Comparison of ENCODE assay signal across 21 cellular contexts in the genomic region with DNA sequence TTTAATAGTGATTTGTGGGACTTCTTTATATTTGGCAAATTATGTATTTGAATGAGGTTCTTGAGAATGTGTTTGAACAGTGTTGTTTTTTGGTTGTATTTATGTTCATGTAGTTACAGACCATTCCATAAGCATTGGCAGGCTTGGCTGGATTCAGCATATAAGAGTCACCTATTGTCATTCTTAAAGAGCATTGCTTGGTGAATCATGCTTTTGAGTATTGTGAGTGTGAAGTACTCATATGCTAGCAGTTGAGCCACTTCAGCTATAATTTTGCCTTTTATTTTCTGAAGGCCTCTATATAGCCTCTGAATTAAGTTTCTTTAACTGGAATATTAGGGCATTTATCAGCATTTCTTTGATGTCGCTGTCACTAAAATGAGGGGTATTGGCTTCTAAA.
DNase-seq lines count a peak whose midpoint lies in the region; ATAC-seq and TF ChIP-seq lines count a peak whose summit lies in the region.
"Had no signal": no experiment of that assay in that cellular context is flagged by ENCODE, and none has a peak within 500 bp of the region (broad histone marks: within the 10 kb centered on the region; RNA-seq: fewer than 3 reads in every experiment).

No MANE protein-coding gene starts in this region.

- no peaks in the 10 kb centered on the region for H3K27me3 Mint-ChIP-seq in activated T-cell treated with anti-CD3 and anti-CD28 coated beads, Interleukin-2, amount 50 U/mL, for 72 hours (ENCODE audit: low read depth)
- no peaks in the 10 kb centered on the region for H3K27me3 Mint-ChIP-seq in activated T-cell treated with anti-CD3 and anti-CD28 coated beads, Interleukin-2, amount 50 U/mL, for 4 hours (ENCODE audit: low read depth)
- no peaks in the 10 kb centered on the region for H3K27me3 Mint-ChIP-seq in stimulated activated naive B cell treated with anti-CD40 and anti-IgM and Interleukin-4, amounts not matched to agents 10 μg/mL and 1 μg/mL and 100 μg/mL, for 72 hours
- H3K27me3 Mint-ChIP-seq: activated B cell treated with CpG ODN at 0.5 μM for 24 hours; CD4-positive, alpha-beta T cell; stimulated activated naive CD8-positive, alpha-beta T cell treated with anti-CD3 and anti-CD28 coated beads, Interleukin-15, amount 100 ng/mL, for 72 hours; T-helper 17 cell had no signal

- peak in 1 of 2 donors; percentile 51 for ATAC-seq in activated T-cell treated with anti-CD3 and anti-CD28 coated beads, Interleukin-2, amount 50 U/mL, for 72 hours (replicated peaks in 1 of 2)
- no peak for ATAC-seq in activated T-cell treated with anti-CD3 and anti-CD28 coated beads, Interleukin-2, amount 50 U/mL, for 4 hours
- ATAC-seq in esophagus mucosa, result peak; percentile 68
- ATAC-seq in stimulated activated naive B cell treated with anti-CD40 and anti-IgM and Interleukin-4, amounts not matched to agents 10 μg/mL and 1 μg/mL and 100 μg/mL, for 72 hours (replicated peaks), result no peak
- ATAC-seq: A549; left ventricle myocardium superior; right lobe of liver; stimulated activated naive CD8-positive, alpha-beta T cell treated with anti-CD3 and anti-CD28 coated beads, Interleukin-15, amount 100 ng/mL, for 72 hours; T-helper 17 cell; upper lobe of right lung had no signal

- peaks cover 5 to 24% of the 10 kb centered on the region in 2 donors for H3K36me3 Mint-ChIP-seq in activated T-cell treated with anti-CD3 and anti-CD28 coated beads, Interleukin-2, amount 50 U/mL, for 72 hours (ENCODE audit: insufficient read depth in 2 of 2)
- H3K36me3 Mint-ChIP-seq in activated T-cell treated with anti-CD3 and anti-CD28 coated beads, Interleukin-2, amount 50 U/mL, for 4 hours (ENCODE audit: insufficient read depth), result peaks cover 45% of the 10 kb centered on the region
- peaks cover 27 to 51% of the 10 kb centered on the region in 2 donors for H3K36me3 Mint-ChIP-seq in stimulated activated naive B cell treated with anti-CD40 and anti-IgM and Interleukin-4, amounts not matched to agents 10 μg/mL and 1 μg/mL and 100 μg/mL, for 72 hours

- H3K27ac Mint-ChIP-seq in activated T-cell treated with anti-CD3 and anti-CD28 coated beads, Interleukin-2, amount 50 U/mL, for 72 hours, result peak overlapping the region; percentile 92
- H3K27ac Mint-ChIP-seq in stimulated activated naive B cell treated with anti-CD40 and anti-IgM and Interleukin-4, amounts not matched to agents 10 μg/mL and 1 μg/mL and 100 μg/mL, for 72 hours, result peak overlapping the region; percentile 51
- H3K27ac Mint-ChIP-seq: activated B cell treated with CpG ODN at 0.5 μM for 24 hours; CD4-positive, alpha-beta T cell; T-helper 17 cell had no signal

- no peak for TF ChIP-seq CTCF in GM13976 (IDR thresholded peaks at IDR 0.05; ENCODE audit: borderline replicate concordance, control extremely low read depth, extremely low read depth, insufficient read depth, missing control alignments)

- H3K4me3 Mint-ChIP-seq in activated T-cell treated with anti-CD3 and anti-CD28 coated beads, Interleukin-2, amount 50 U/mL, for 72 hours, result peak overlapping the region in 1 of 2 donors; percentile 1
- H3K4me3 Mint-ChIP-seq in activated T-cell treated with anti-CD3 and anti-CD28 coated beads, Interleukin-2, amount 50 U/mL, for 4 hours, result no peak overlapping the region
- no peak overlapping the region for H3K4me3 Mint-ChIP-seq in stimulated activated naive B cell treated with anti-CD40 and anti-IgM and Interleukin-4, amounts not matched to agents 10 μg/mL and 1 μg/mL and 100 μg/mL, for 72 hours
- H3K4me3 Mint-ChIP-seq: activated B cell treated with CpG ODN at 0.5 μM for 24 hours; CD4-positive, alpha-beta T cell; stimulated activated naive CD8-positive, alpha-beta T cell treated with anti-CD3 and anti-CD28 coated beads, Interleukin-15, amount 100 ng/mL, for 72 hours; T-helper 17 cell had no signal

- peaks cover 18% of the 10 kb centered on the region for H3K4me1 Mint-ChIP-seq in activated T-cell treated with anti-CD3 and anti-CD28 coated beads, Interleukin-2, amount 50 U/mL, for 72 hours (ENCODE audit: low read depth)
- peaks cover 4% of the 10 kb centered on the region for H3K4me1 Mint-ChIP-seq in activated T-cell treated with anti-CD3 and anti-CD28 coated beads, Interleukin-2, amount 50 U/mL, for 4 hours (ENCODE audit: low read depth)
- peaks cover 2 to 5% of the 10 kb centered on the region in 2 donors for H3K4me1 Mint-ChIP-seq in stimulated activated naive B cell treated with anti-CD40 and anti-IgM and Interleukin-4, amounts not matched to agents 10 μg/mL and 1 μg/mL and 100 μg/mL, for 72 hours
- H3K4me1 Mint-ChIP-seq: activated B cell treated with CpG ODN at 0.5 μM for 24 hours had no signal

- no peaks in the 10 kb centered on the region for H3K9me3 Mint-ChIP-seq in activated T-cell treated with anti-CD3 and anti-CD28 coated beads, Interleukin-2, amount 50 U/mL, for 72 hours
- no peaks in the 10 kb centered on the region for H3K9me3 Mint-ChIP-seq in activated T-cell treated with anti-CD3 and anti-CD28 coated beads, Interleukin-2, amount 50 U/mL, for 4 hours
- no peaks in the 10 kb centered on the region for H3K9me3 Mint-ChIP-seq in stimulated activated naive B cell treated with anti-CD40 and anti-IgM and Interleukin-4, amounts not matched to agents 10 μg/mL and 1 μg/mL and 100 μg/mL, for 72 hours
- H3K9me3 Mint-ChIP-seq: activated B cell treated with CpG ODN at 0.5 μM for 24 hours; CD4-positive, alpha-beta T cell; stimulated activated naive CD8-positive, alpha-beta T cell treated with anti-CD3 and anti-CD28 coated beads, Interleukin-15, amount 100 ng/mL, for 72 hours had no signal

- in situ Hi-C loops in GM13976 (cut with MboI; ENCODE audit: low sequenced_read_pairs, unreplicated experiment), result no loop called here

- no peak for DNase-seq in activated T-cell treated with anti-CD3 and anti-CD28 coated beads, Interleukin-2, amount 50 U/mL, for 72 hours
- DNase-seq in activated T-cell treated with anti-CD3 and anti-CD28 coated beads, Interleukin-2, amount 50 U/mL, for 4 hours, result no peak
- peak; percentile 60 for DNase-seq in RKO (ENCODE audit: low spot score)
- no peak for DNase-seq in stimulated activated naive B cell treated with anti-CD40 and anti-IgM and Interleukin-4, amounts not matched to agents 10 μg/mL and 1 μg/mL and 100 μg/mL, for 72 hours
- DNase-seq in MV-4-11 (lab: John Stamatoyannopoulos, UW), result no peak
- no peak for DNase-seq in GM13976 (ENCODE audit: low spot score)
- DNase-seq in activated effector memory CD4-positive, alpha-beta T cell treated with anti-CD3 and anti-CD28 coated beads, Interleukin-2, amount 50 U/mL, for 16 hours, result no peak
- DNase-seq: activated B cell treated with CpG ODN at 0.5 μM for 24 hours; activated naive CD4-positive, alpha-beta T cell; anterior cingulate cortex; CD4-positive, alpha-beta T cell; left ventricle myocardium superior; NCI-H2081; NCI-H524 treated with DMSO at 0.1 percent for 48 hours; right lobe of liver; SJCRH30; stimulated activated naive CD8-positive, alpha-beta T cell treated with anti-CD3 and anti-CD28 coated beads, Interleukin-15, amount 100 ng/mL, for 72 hours; T-helper 17 cell; upper lobe of right lung had no signal
